In the genomic region with DNA sequence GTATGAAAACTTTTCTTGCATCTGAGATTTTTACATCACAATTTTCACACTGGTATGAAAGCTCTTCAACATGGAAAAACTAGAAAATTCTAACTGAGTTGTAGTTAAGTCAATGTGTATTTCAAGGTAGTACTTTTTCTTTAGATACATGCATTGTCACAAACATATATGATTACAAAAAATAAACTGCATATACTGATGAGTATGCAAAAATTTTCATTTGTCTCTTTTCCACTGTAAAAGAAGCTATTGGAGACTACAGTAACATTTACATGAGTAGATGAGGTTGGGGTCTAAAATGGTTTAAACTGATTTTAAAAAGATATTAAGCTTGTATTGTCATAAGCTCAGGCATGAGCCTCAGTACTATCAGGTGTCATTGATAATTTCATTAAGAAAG, we compare ENCODE assay signal across 9 cellular contexts.
"Had no signal": no experiment of that assay in that cellular context is flagged by ENCODE, and none has a peak within 500 bp of the region (broad histone marks: within the 10 kb centered on the region; RNA-seq: fewer than 3 reads in every experiment).

No MANE protein-coding gene starts in this region.

- H2AFZ ChIP-seq: GM23248 had no signal

- H3K4me1 Mint-ChIP-seq: IgD-negative memory B cell had no signal

- H3K4me3 Mint-ChIP-seq: HFFc6, IgD-negative memory B cell had no signal

- H3K36me3 Mint-ChIP-seq: IgD-negative memory B cell had no signal

- H3K9me3 Mint-ChIP-seq: HFFc6, IgD-negative memory B cell had no signal

- H3K27ac Mint-ChIP-seq: HFFc6, IgD-negative memory B cell had no signal

- H3K27ac ChIP-seq: GM23248, HL-60 had no signal

- H3K4me3 ChIP-seq: GM23248, HAP-1 had no signal

- H3K36me3 ChIP-seq: HAP-1 had no signal

- H3K4me1 ChIP-seq: HAP-1 had no signal

- H3K9me3 ChIP-seq: HAP-1 had no signal

- ATAC-seq: HCT116 had no signal

- H3K9ac ChIP-seq: GM23248 had no signal

- DNase-seq: GM23248, GOT3, H7, HFFc6, KG1 had no signal
